22 cellular contexts compared by ENCODE assay signal in genomic region chr16:49932449-49932848, GRCh38.
"Had no signal": no experiment of that assay in that cellular context is flagged by ENCODE, and none has a peak within 500 bp of the region (broad histone marks: within the 10 kb centered on the region; RNA-seq: fewer than 3 reads in every experiment).

No MANE protein-coding gene starts in this region.

- H3K36me3 ChIP-seq: ascending aorta, cardiac muscle cell, gastroesophageal sphincter, prostate gland, suprapubic skin, tibial artery, uterus had no signal

- H3K27me3 ChIP-seq: ascending aorta, cardiac muscle cell, gastroesophageal sphincter, tibial artery, uterus had no signal

- H3K4me1 ChIP-seq: ascending aorta, prostate gland, suprapubic skin, tibial artery, uterus had no signal

- H3K4me1 Mint-ChIP-seq: activated naive CD4-positive, alpha-beta T cell treated with anti-CD3 and anti-CD28 coated beads, Interleukin-2, amount 10 ng/mL, durations not matched to agents 7 days and 5 days; activated naive CD8-positive, alpha-beta T cell treated with anti-CD3 and anti-CD28 coated beads, Interleukin-2, amount 10 ng/mL, durations not matched to agents 7 days and 5 days; naive thymus-derived CD4-positive, alpha-beta T cell had no signal

- H3K27ac Mint-ChIP-seq: activated naive CD4-positive, alpha-beta T cell treated with anti-CD3 and anti-CD28 coated beads, Interleukin-2, amount 10 ng/mL, durations not matched to agents 7 days and 5 days; activated naive CD8-positive, alpha-beta T cell treated with anti-CD3 and anti-CD28 coated beads, Interleukin-2, amount 10 ng/mL, durations not matched to agents 7 days and 5 days; effector memory CD8-positive, alpha-beta T cell; naive thymus-derived CD4-positive, alpha-beta T cell had no signal

- H3K36me3 Mint-ChIP-seq: activated naive CD4-positive, alpha-beta T cell treated with anti-CD3 and anti-CD28 coated beads, Interleukin-2, amount 10 ng/mL, durations not matched to agents 7 days and 5 days; activated naive CD8-positive, alpha-beta T cell treated with anti-CD3 and anti-CD28 coated beads, Interleukin-2, amount 10 ng/mL, durations not matched to agents 7 days and 5 days; brain; mesothelial cell of epicardium; naive thymus-derived CD4-positive, alpha-beta T cell had no signal

- H3K4me3 Mint-ChIP-seq: activated naive CD4-positive, alpha-beta T cell treated with anti-CD3 and anti-CD28 coated beads, Interleukin-2, amount 10 ng/mL, durations not matched to agents 7 days and 5 days; activated naive CD8-positive, alpha-beta T cell treated with anti-CD3 and anti-CD28 coated beads, Interleukin-2, amount 10 ng/mL, durations not matched to agents 7 days and 5 days; effector memory CD8-positive, alpha-beta T cell; mesothelial cell of epicardium; naive thymus-derived CD4-positive, alpha-beta T cell had no signal

- H3K9me3 ChIP-seq: ascending aorta, gastroesophageal sphincter, prostate gland, suprapubic skin, tibial artery, uterus had no signal

- ATAC-seq: effector memory CD8-positive, alpha-beta T cell; gastroesophageal sphincter; naive thymus-derived CD4-positive, alpha-beta T cell had no signal

- H3K9me3 Mint-ChIP-seq: activated naive CD4-positive, alpha-beta T cell treated with anti-CD3 and anti-CD28 coated beads, Interleukin-2, amount 10 ng/mL, durations not matched to agents 7 days and 5 days; activated naive CD8-positive, alpha-beta T cell treated with anti-CD3 and anti-CD28 coated beads, Interleukin-2, amount 10 ng/mL, durations not matched to agents 7 days and 5 days; effector memory CD8-positive, alpha-beta T cell; mesothelial cell of epicardium; naive thymus-derived CD4-positive, alpha-beta T cell had no signal

- DNase-seq: activated CD4-positive, alpha-beta T cell treated with anti-CD3 and anti-CD28 coated beads for 4 hours; activated CD4-positive, alpha-beta T cell treated with anti-CD3 and anti-CD28 coated beads, Interleukin-2, amount 50 U/mL, for 4 hours; activated gamma-delta T cell; activated naive CD4-positive, alpha-beta T cell treated with anti-CD3 and anti-CD28 coated beads, Interleukin-2, amount 10 ng/mL, durations not matched to agents 7 days and 5 days; activated naive CD8-positive, alpha-beta T cell treated with anti-CD3 and anti-CD28 coated beads, Interleukin-2, amount 10 ng/mL, durations not matched to agents 7 days and 5 days; cortex of kidney; effector memory CD8-positive, alpha-beta T cell; hippocampal formation; kidney; naive thymus-derived CD4-positive, alpha-beta T cell; retina; stimulated activated naive CD4-positive, alpha-beta T cell; T-helper 1 cell; tibial artery had no signal

- H3K4me3 ChIP-seq: ascending aorta, cardiac muscle cell, gastroesophageal sphincter, prostate gland, suprapubic skin, tibial artery, uterus had no signal

- H3K27ac ChIP-seq: ascending aorta, cardiac muscle cell, gastroesophageal sphincter, prostate gland, suprapubic skin, tibial artery, uterus had no signal
